Comparison of ENCODE assay signal across 16 cellular contexts in genomic region chr19:35476149-35476548, GRCh38. TPM values are rescaled to one million over a fixed set of nuclear protein-coding genes. Genes with fewer than 3 reads are reported as not detected.
DNase-seq lines count a peak whose midpoint lies in the region; FAIRE-seq and TF ChIP-seq lines count a peak whose summit lies in the region.
"Had no signal": no experiment of that assay in that cellular context is flagged by ENCODE, and none has a peak within 500 bp of the region (broad histone marks: within the 10 kb centered on the region; RNA-seq: fewer than 3 reads in every experiment).

No MANE protein-coding gene starts in this region.

- no peak overlapping the region for H3K27ac Mint-ChIP-seq in mesothelial cell of epicardium
- H3K27ac Mint-ChIP-seq: effector memory CD8-positive, alpha-beta T cell had no signal

- TF ChIP-seq CTCF in mesothelial cell of epicardium (IDR thresholded peaks at IDR 0.05; ENCODE audit: unreplicated experiment) = peak; percentile 14

- no peaks in the 10 kb centered on the region for H3K27me3 Mint-ChIP-seq in mesothelial cell of epicardium (ENCODE audit: low read depth)

- peak; percentile 24 to 45 for DNase-seq in activated CD4-positive, alpha-beta T cell treated with anti-CD3 and anti-CD28 coated beads, Interleukin-2, amount 50 U/mL, for 48 hours
- DNase-seq in activated CD4-positive, alpha-beta T cell treated with anti-CD3 and anti-CD28 coated beads for 1 hour = no peak
- DNase-seq in GM18507 (ENCODE audit: extremely low spot score, insufficient read length, low read depth) = no peak
- DNase-seq in SW480 (ENCODE audit: low spot score) = peak; percentile 61
- no peak for DNase-seq in mesothelial cell of epicardium (ENCODE audit: low spot score in 2 of 2, unreplicated experiment in 2 of 2)
- no peak for DNase-seq in ureter (ENCODE audit: low spot score)
- DNase-seq in NOMO-1 treated with DMSO at 0.1 percent for 48 hours (lab: John Stamatoyannopoulos, UW; ENCODE audit: unreplicated experiment) = no peak
- DNase-seq in AML-193 (lab: John Stamatoyannopoulos, UW) = no peak
- DNase-seq: DMS79; effector memory CD8-positive, alpha-beta T cell; KBM-7; NCI-H2107; uterus had no signal

- H3K4me3 Mint-ChIP-seq in mesothelial cell of epicardium = no peak overlapping the region
- H3K4me3 Mint-ChIP-seq: effector memory CD8-positive, alpha-beta T cell had no signal

- H3K9me3 Mint-ChIP-seq in mesothelial cell of epicardium = peaks cover 3% of the 10 kb centered on the region
- H3K9me3 Mint-ChIP-seq: effector memory CD8-positive, alpha-beta T cell had no signal

- H3K4me1 Mint-ChIP-seq in mesothelial cell of epicardium = no peaks in the 10 kb centered on the region

- no peaks in the 10 kb centered on the region for H3K36me3 Mint-ChIP-seq in mesothelial cell of epicardium

- peak; percentile 15 for FAIRE-seq in GM18507 (lab: Jason Lieb, UNC)
- FAIRE-seq: astrocyte had no signal

RNA-seq across cellular contexts. Expression of gene KRTDAP, which starts 14.1 kb away (rescaled TPM):
- total RNA-seq in mesothelial cell of epicardium = 1.9 to 3.3 TPM (median 2.5 TPM) in 3 replicates
- not detected for total RNA-seq in ureter
- total RNA-seq: astrocyte, glomerular endothelial cell, liver, uterus had no signal

RNA-seq across cellular contexts. Expression of gene FFAR2, which starts 28.1 kb away (rescaled TPM):
- total RNA-seq in mesothelial cell of epicardium (not detected in 3 replicates), ureter (0.36 TPM)
- total RNA-seq: astrocyte, glomerular endothelial cell had no signal

RNA-seq across cellular contexts. Expression of gene DMKN, which starts 37.3 kb away (rescaled TPM):
- total RNA-seq in mesothelial cell of epicardium (161 to 172 TPM (median 171 TPM) in 3 replicates), ureter (131 TPM)
- total RNA-seq: glomerular endothelial cell had no signal

RNA-seq across cellular contexts. Expression of gene SBSN, which starts 52.0 kb away (rescaled TPM):
- total RNA-seq in mesothelial cell of epicardium = 0.32 to 0.49 TPM (median 0.47 TPM) in 3 replicates
- not detected for total RNA-seq in ureter
- total RNA-seq: glomerular endothelial cell, liver had no signal

RNA-seq across cellular contexts. Expression of gene GAPDHS, which starts 57.1 kb away (rescaled TPM):
- not detected in 3 replicates for total RNA-seq in mesothelial cell of epicardium
- not detected for total RNA-seq in ureter
- total RNA-seq: astrocyte, glomerular endothelial cell, liver, uterus had no signal

Comparison
In these comparisons a context has a peak if more than half of its experiments do, and no peak if none do; other contexts are left out.
1. DNase-seq: peak in activated CD4-positive, alpha-beta T cell treated with anti-CD3 and anti-CD28 coated beads, Interleukin-2, amount 50 U/mL, for 48 hours (2 of 2) and SW480 (single experiment); none in activated CD4-positive, alpha-beta T cell treated with anti-CD3 and anti-CD28 coated beads for 1 hour (single experiment), GM18507 (single experiment), mesothelial cell of epicardium (0 of 2), ureter (single experiment), NOMO-1 treated with DMSO at 0.1 percent for 48 hours (single experiment) and AML-193 (0 of 2).